8 cellular contexts compared by ENCODE assay signal in genomic region chr13:102845289-102845629, GRCh38. TPM values are rescaled to one million over a fixed set of nuclear protein-coding genes. Genes with fewer than 3 reads are reported as not detected.
DNase-seq lines count a peak whose midpoint lies in the region; ATAC-seq and TF ChIP-seq lines count a peak whose summit lies in the region.

No MANE protein-coding gene starts in this region.

- ATAC-seq in HCT116, result peak; percentile 47
- peak; percentile 29 to 54 (median 35) for ATAC-seq in psoas muscle

- H3K9me3 ChIP-seq in HCT116 (ENCODE audit: control insufficient read depth in 1 of 2, insufficient read depth in 1 of 2, low read depth in 1 of 2, low read length in 2 of 2) (no peaks in the 10 kb centered on the region), OCI-LY7 (ENCODE audit: low read length) (no peaks in the 10 kb centered on the region), esophagus squamous epithelium (no peaks in the 10 kb centered on the region), psoas muscle (no peaks in the 10 kb centered on the region)

- no peaks in the 10 kb centered on the region for H4K20me1 ChIP-seq in HCT116 (ENCODE audit: insufficient read depth)
- H4K20me1 ChIP-seq in OCI-LY7 (ENCODE audit: insufficient read depth, low read length), result no peaks in the 10 kb centered on the region; the same call in 1 of the 2 replicates

- TF ChIP-seq POLR2A in HCT116 (IDR thresholded peaks at IDR 0.05; ENCODE audit: borderline replicate concordance, extremely low read depth, insufficient read depth, insufficient read length) (no peak), esophagus squamous epithelium (IDR thresholded peaks at IDR 0.05) (no peak)

- TF ChIP-seq CTCF in HCT116 (IDR thresholded peaks at IDR 0.05 in 2 of 3, conservative IDR thresholded peaks at IDR 0.05 in 1 of 3; ENCODE audit: borderline replicate concordance in 1 of 3, insufficient read depth in 1 of 3, low read depth in 2 of 3, low read length in 2 of 3), result no peak
- no peak for TF ChIP-seq CTCF in OCI-LY7 (conservative IDR thresholded peaks at IDR 0.05; ENCODE audit: low read length)
- TF ChIP-seq CTCF in esophagus squamous epithelium (IDR thresholded peaks at IDR 0.05), result no peak
- TF ChIP-seq CTCF in psoas muscle (IDR thresholded peaks at IDR 0.05), result no peak

- H3K4me2 ChIP-seq in HCT116 (ENCODE audit: low read length) (peak overlapping the region; percentile 95), OCI-LY7 (ENCODE audit: low read length) (peak overlapping the region; percentile 98)

- H3K27me3 ChIP-seq in HCT116 (ENCODE audit: insufficient read depth, low read length) (no peaks in the 10 kb centered on the region), esophagus squamous epithelium (no peaks in the 10 kb centered on the region), psoas muscle (ENCODE audit: insufficient read depth in 3 of 3, low read length in 2 of 3) (no peaks in the 10 kb centered on the region)

- CTCF ChIA-PET in HCT116 (lab: Charles Lee), result interaction anchor here (1.0 to 1.7 kb wide), 3 partner anchors 249 to 264 kb away, joined by 5 to 7 read pairs (median 7); no protein-coding TSS in a partner anchor
- CTCF ChIA-PET in OCI-LY7 (lab: Charles Lee; ENCODE audit: unreplicated experiment), result no interaction called here

- H3K27ac ChIP-seq in HCT116 (ENCODE audit: low read depth, low read length) (peak overlapping the region; percentile 89), OCI-LY7 (ENCODE audit: low read depth, low read length, poor library complexity, severe bottlenecking) (peak overlapping the region; percentile 89), esophagus squamous epithelium (peak overlapping the region; percentile 93 to 99 (median 96)), psoas muscle (peak overlapping the region; percentile 94)

- H2AFZ ChIP-seq in HCT116 (ENCODE audit: low read depth, low read length, poor library complexity, severe bottlenecking), result peak overlapping the region; percentile 62
- peak overlapping the region; percentile 82 for H2AFZ ChIP-seq in OCI-LY7 (ENCODE audit: low read length)

- BruUV-seq in HCT116 (replicated peaks; lab: Mats Ljungman, UMichigan) (TSS peak; percentile 96), OCI-LY7 (replicated peaks; lab: Mats Ljungman, UMichigan) (TSS peak; percentile 89)

- RAD21 ChIA-PET in HCT116 (lab: Charles Lee; ENCODE audit: low non-redundant PET in 1 of 2, low total read pairs in 2 of 2, uncharacterized antibody in 2 of 2, unreplicated experiment in 2 of 2), result no interaction called here

- H3K9me2 ChIP-seq in HCT116 (ENCODE audit: insufficient read depth) (no peaks in the 10 kb centered on the region), OCI-LY7 (ENCODE audit: insufficient read depth, low read length) (no peaks in the 10 kb centered on the region)

- TF ChIP-seq RAD21 in HCT116 (IDR thresholded peaks at IDR 0.05; ENCODE audit: low read depth), result no peak

- H3K79me2 ChIP-seq in HCT116 (ENCODE audit: insufficient read depth, low read length) (peaks cover 32% of the 10 kb centered on the region), OCI-LY7 (ENCODE audit: insufficient read depth, low read depth, low read length) (peaks cover 31% of the 10 kb centered on the region)

- peak overlapping the region; percentile 84 for H3K9ac ChIP-seq in HCT116 (ENCODE audit: low read length)

- H3K4me1 ChIP-seq in HCT116 (ENCODE audit: control insufficient read depth in 1 of 2, insufficient read depth in 2 of 2, low read length in 2 of 2), result peaks cover 0 to 18% of the 10 kb centered on the region in 2 experiments; a peak in 3 of 4 replicates
- peaks cover 15% of the 10 kb centered on the region for H3K4me1 ChIP-seq in OCI-LY7 (ENCODE audit: insufficient read depth, low read length, poor library complexity, severe bottlenecking)
- H3K4me1 ChIP-seq in esophagus squamous epithelium, result peaks cover 10 to 36% (median 10%) of the 10 kb centered on the region in 3 donors
- H3K4me1 ChIP-seq in psoas muscle, result peaks cover 9% of the 10 kb centered on the region

- peak overlapping the region; percentile 92 for H3K4me3 ChIP-seq in GM08714 (ENCODE audit: low read length)
- peak overlapping the region; percentile 97 to 98 for H3K4me3 ChIP-seq in HCT116 (replicated peaks in 1 of 2; ENCODE audit: low read depth in 1 of 2, low read length in 2 of 2)
- H3K4me3 ChIP-seq in OCI-LY7 (ENCODE audit: low read depth, low read length, poor library complexity, severe bottlenecking), result peak overlapping the region; percentile 99
- H3K4me3 ChIP-seq in esophagus squamous epithelium, result peak overlapping the region; percentile 88 to 99 (median 92)
- peak overlapping the region; percentile 82 for H3K4me3 ChIP-seq in psoas muscle

- DNase-seq in HCT116 (ENCODE audit: low read depth, low spot score) (no peak), OCI-LY7 (ENCODE audit: low spot score) (no peak), esophagus squamous epithelium (lab: John Stamatoyannopoulos, UW) (no peak), psoas muscle (no peak), NCI-H524 treated with DMSO at 0.1 percent for 48 hours (lab: John Stamatoyannopoulos, UW) (no peak), COR-L47 (lab: John Stamatoyannopoulos, UW) (no peak), islet precursor cell (no peak)

- WGBS in esophagus squamous epithelium, 2 donors, result 3 to 4% methylated on average over 13 of the region's 13 CpGs
- 1 to 4% (median 2%) methylated on average over 13 of the region's 13 CpGs for WGBS in psoas muscle, 3 donors

- intact Hi-C loops in HCT116 (cut with micrococcal nuclease), result loop anchor here (2.0 to 5.0 kb wide), 2 partner anchors 44 to 1703 kb away; no protein-coding TSS in a partner anchor
- intact Hi-C loops in OCI-LY7 (cut with micrococcal nuclease; ENCODE audit: unreplicated experiment), result loop anchor here (5.0 kb wide), 1 partner anchor 73 kb away; the partner anchor contains the start of gene TEX30
- intact Hi-C loops in esophagus squamous epithelium (cut with DNase I), result loop anchor here (5.0 to 10.0 kb wide), 2 partner anchors 120 to 263 kb away; no protein-coding TSS in a partner anchor
- intact Hi-C loops in psoas muscle (cut with DNase I), result loop anchor here (2.0 to 5.0 kb wide), 3 partner anchors 43 to 248 kb away; partner anchors contain the start of gene TPP2 (in 2 of the 2)

- H3K36me3 ChIP-seq in HCT116 (ENCODE audit: control insufficient read depth in 1 of 2, insufficient read depth in 2 of 2, low read length in 2 of 2) (no peaks in the 10 kb centered on the region), OCI-LY7 (ENCODE audit: insufficient read depth, low read length) (peaks cover 2% of the 10 kb centered on the region; the same call in 1 of the 2 replicates), esophagus squamous epithelium (peaks cover 0 to 8% (median 0%) of the 10 kb centered on the region in 3 donors), psoas muscle (ENCODE audit: insufficient read depth in 1 of 2, low read depth in 1 of 2) (peaks cover 0 to 30% of the 10 kb centered on the region in 2 donors)

- POLR2A ChIA-PET in HCT116 (lab: Charles Lee), result interaction anchor here (1.2 to 2.3 kb wide), 3 partner anchors 12 to 249 kb away, joined by 3 to 11 read pairs (median 3); partner anchors contain the start of genes TEX30 and TPP2
- POLR2A ChIA-PET in OCI-LY7 (lab: Charles Lee), result interaction anchor here (1.1 to 1.5 kb wide), 3 partner anchors 249 to 264 kb away, joined by 3 to 6 read pairs (median 4); partner anchors contain the start of gene TPP2

TF ChIP-seq in HCT116, 20 proteins besides CTCF, POLR2A, EP300 and RAD21:
- TF ChIP-seq EGR1 (IDR thresholded peaks at IDR 0.05; ENCODE audit: low read depth), result no peak
- TF ChIP-seq EZH2phosphoT487 (IDR thresholded peaks at IDR 0.05; ENCODE audit: borderline replicate concordance), result no peak
- no peak for TF ChIP-seq ZBTB33 (IDR thresholded peaks at IDR 0.05; ENCODE audit: extremely low read depth, insufficient replicate concordance, low read length)
- TF ChIP-seq SRF (IDR thresholded peaks at IDR 0.05; ENCODE audit: low read depth), result no peak
- TF ChIP-seq POLR2AphosphoS5 (IDR thresholded peaks at IDR 0.05; ENCODE audit: low read depth, low read length), result no peak

RNA-seq across cellular contexts. Expression of gene ERCC5, which starts 0.6 kb away (rescaled TPM):
- 25.6 TPM for total RNA-seq in HCT116 (2021; ENCODE audit: unreplicated experiment)
- 10.7 and 14.1 TPM in 2 replicates for polyA plus RNA-seq in HCT116 (2012)
- 37.9 and 39.2 TPM in 2 replicates for total RNA-seq in OCI-LY7 (2014; rRNA removed; shearing (Covaris generic))
- 38.5 and 44.3 TPM in 2 replicates for total RNA-seq in OCI-LY7 (2022)
- total RNA-seq in esophagus squamous epithelium, result 10 to 100 TPM; 34.9 to 70.1 (median 48.3) TPM
- total RNA-seq in psoas muscle, result 10 to 100 TPM; 21.0 to 31.0 (median 27.4) TPM
- polyA plus RNA-seq in psoas muscle, result 10 to 100 TPM; 13.5 to 37.4 (median 23.3) TPM

RNA-seq across cellular contexts. Expression of gene BIVM, which starts 46.3 kb away (rescaled TPM):
- total RNA-seq in HCT116 (2021; ENCODE audit: unreplicated experiment), result 11.3 TPM
- polyA plus RNA-seq in HCT116 (2012), result 1.8 and 3.1 TPM in 2 replicates
- not detected in 2 replicates for total RNA-seq in OCI-LY7 (2014; rRNA removed; shearing (Covaris generic))
- total RNA-seq in OCI-LY7 (2022), result not detected in 2 replicates
- total RNA-seq in esophagus squamous epithelium, result 10 to 100 TPM in 2 of 4 donors, 1 to 10 TPM in 2; 6.4 to 17.5 (median 9.8) TPM
- total RNA-seq in psoas muscle, result 10 to 100 TPM; 14.9 to 19.9 (median 17.6) TPM
- polyA plus RNA-seq in psoas muscle, result 10 to 100 TPM in 2 of 3 donors, 1 to 10 TPM in 1; 7.9 to 24.6 (median 10.9) TPM

RNA-seq across cellular contexts. Expression of gene POGLUT2, which starts 46.5 kb away (rescaled TPM):
- total RNA-seq in HCT116 (2021; ENCODE audit: unreplicated experiment) (4.8 TPM), OCI-LY7 (2022) (not detected in 2 replicates), esophagus squamous epithelium (1 to 10 TPM in 2 of 4 donors, under 1 TPM in 2; 0.50 to 3.2 (median 1.8) TPM), psoas muscle (1 to 10 TPM in 1 of 4 donors, under 1 TPM in 3; 0.69 to 1.4 (median 0.87) TPM)
- 1.2 and 2.2 TPM in 2 replicates for polyA plus RNA-seq in HCT116 (2012)
- total RNA-seq in OCI-LY7 (2014; rRNA removed; shearing (Covaris generic)), result not detected in 2 replicates
- polyA plus RNA-seq in psoas muscle, result 1 to 10 TPM in 2 of 3 donors, under 1 TPM in 1; 0.96 to 1.9 (median 1.4) TPM

Comparison
In these comparisons a context has a peak if more than half of its experiments do, and no peak if none do; other contexts are left out.
1. RNA of gene BIVM, which starts 46.3 kb away (total RNA-seq): 14.9 to 19.9 TPM in psoas muscle, 6.4 to 17.5 TPM in esophagus squamous epithelium and 11.3 TPM in HCT116 (single experiment); not detected in OCI-LY7; every median in the first group is over 4 times any median in the second.
2. Peak in every context shown above with its lines, with median percentiles within 50 percentile points of each other: H3K4me3 ChIP-seq and H3K27ac ChIP-seq.